ENCODE assay signal across 25 cellular contexts in genomic region chr12:13373131-13373530, GRCh38.
"Had no signal": no experiment of that assay in that cellular context is flagged by ENCODE, and none has a peak within 500 bp of the region (broad histone marks: within the 10 kb centered on the region; RNA-seq: fewer than 3 reads in every experiment).

No MANE protein-coding gene starts in this region.

- H3K9me3 Mint-ChIP-seq: immature natural killer cell; stimulated activated naive CD8-positive, alpha-beta T cell treated with anti-CD3 and anti-CD28 coated beads, Interleukin-15, Interleukin-2, amounts not matched to agents 100 ng/mL and 50 ng/mL, for 24 hours had no signal

- H3K27ac ChIP-seq: dorsolateral prefrontal cortex, left ventricle myocardium inferior, lower lobe of right lung, ovary, psoas muscle, sigmoid colon, skin epidermis, spleen, thoracic aorta, tibial nerve, upper lobe of left lung had no signal

- ATAC-seq: left colon; lower lobe of right lung; naive thymus-derived CD8-positive, alpha-beta T cell; psoas muscle; right cardiac atrium; stimulated activated memory B cell treated with anti-CD40 and anti-IgM and Interleukin-4, amounts not matched to agents 10 μg/mL and 1 μg/mL and 100 μg/mL, for 72 hours had no signal

- H3K27ac Mint-ChIP-seq: immature natural killer cell; naive thymus-derived CD8-positive, alpha-beta T cell; stimulated activated memory B cell treated with anti-CD40 and anti-IgM and Interleukin-4, amounts not matched to agents 10 μg/mL and 1 μg/mL and 100 μg/mL, for 72 hours; stimulated activated naive CD8-positive, alpha-beta T cell treated with anti-CD3 and anti-CD28 coated beads, Interleukin-15, Interleukin-2, amounts not matched to agents 100 ng/mL and 50 ng/mL, for 24 hours had no signal

- H3K27me3 Mint-ChIP-seq: stimulated activated memory B cell treated with anti-CD40 and anti-IgM and Interleukin-4, amounts not matched to agents 10 μg/mL and 1 μg/mL and 100 μg/mL, for 72 hours had no signal

- H3K4me1 ChIP-seq: lower lobe of right lung, tibial nerve had no signal

- H3K4me1 Mint-ChIP-seq: immature natural killer cell; naive thymus-derived CD8-positive, alpha-beta T cell; nephron progenitor cell had no signal

- H3K27me3 ChIP-seq: dorsolateral prefrontal cortex, ovary, sigmoid colon, spleen, tibial nerve, upper lobe of left lung had no signal

- DNase-seq: dorsolateral prefrontal cortex; effector CD4-positive, alpha-beta T cell; hypothalamus; immature natural killer cell; islet precursor cell; kidney glomerular epithelial cell; left colon; left ventricle myocardium inferior; lower lobe of right lung; naive thymus-derived CD8-positive, alpha-beta T cell; nephron progenitor cell; nucleus accumbens; ovary; posterior cingulate gyrus; psoas muscle; sigmoid colon; spleen; stimulated activated CD4-positive, alpha-beta T cell treated with anti-CD3 and anti-CD28 coated beads, Interleukin-4, amount 100 ng/mL, for 4 hours; upper lobe of left lung had no signal

- H3K36me3 Mint-ChIP-seq: immature natural killer cell; stimulated activated memory B cell treated with anti-CD40 and anti-IgM and Interleukin-4, amounts not matched to agents 10 μg/mL and 1 μg/mL and 100 μg/mL, for 72 hours had no signal

- H3K9me3 ChIP-seq: lower lobe of right lung, ovary, sigmoid colon, thoracic aorta had no signal

- H3K4me3 ChIP-seq: dorsolateral prefrontal cortex, left ventricle myocardium inferior, lower lobe of right lung, ovary, psoas muscle, sigmoid colon, skin epidermis, spleen, thoracic aorta, tibial nerve, upper lobe of left lung had no signal

- H3K36me3 ChIP-seq: left ventricle myocardium inferior, lower lobe of right lung, ovary, sigmoid colon, spleen, thoracic aorta, tibial nerve, upper lobe of left lung had no signal

- H3K4me3 Mint-ChIP-seq: immature natural killer cell; naive thymus-derived CD8-positive, alpha-beta T cell; nephron progenitor cell; stimulated activated memory B cell treated with anti-CD40 and anti-IgM and Interleukin-4, amounts not matched to agents 10 μg/mL and 1 μg/mL and 100 μg/mL, for 72 hours; stimulated activated naive CD8-positive, alpha-beta T cell treated with anti-CD3 and anti-CD28 coated beads, Interleukin-15, Interleukin-2, amounts not matched to agents 100 ng/mL and 50 ng/mL, for 24 hours had no signal
